Comparison of ENCODE assay signal across 14 cellular contexts in genomic region chr1:225422795-225423517, GRCh38. TPM values are rescaled to one million over a fixed set of nuclear protein-coding genes. Genes with fewer than 3 reads are reported as not detected.
DNase-seq lines count a peak whose midpoint lies in the region; ATAC-seq and TF ChIP-seq lines count a peak whose summit lies in the region.
"Had no signal": no experiment of that assay in that cellular context is flagged by ENCODE, and none has a peak within 500 bp of the region (broad histone marks: within the 10 kb centered on the region; RNA-seq: fewer than 3 reads in every experiment).

No MANE protein-coding gene starts in this region.

- WGBS in mammary epithelial cell (ENCODE audit: low coverage, missing lambda C conversion rate) = 89% methylated on average over 6 of the region's 7 CpGs
- WGBS in transverse colon (ENCODE audit: low coverage in 1 of 2), 2 donors = 38 to 39% methylated on average over 6 to 7 of the region's 7 CpGs

- H4K20me1 ChIP-seq in mammary epithelial cell (ENCODE audit: insufficient read depth, low read length) = peaks cover 1% of the 10 kb centered on the region
- H4K20me1 ChIP-seq in SU-DHL-6 (ENCODE audit: low read depth, low read length) = peaks cover 57% of the 10 kb centered on the region

- BruUV-seq in MCF 10A (replicated peaks; lab: Mats Ljungman, UMichigan) (no TSS peak), mammary epithelial cell (replicated peaks; lab: Mats Ljungman, UMichigan) (no TSS peak)

- H3K4me1 Mint-ChIP-seq in MCF 10A (ENCODE audit: insufficient read depth, unreplicated experiment) = peaks cover 48% of the 10 kb centered on the region
- H3K4me1 Mint-ChIP-seq in memory B cell = peaks cover 38% of the 10 kb centered on the region

- no peak overlapping the region for H3K9ac ChIP-seq in mammary epithelial cell (ENCODE audit: insufficient read depth, low read length)
- no peak overlapping the region for H3K9ac ChIP-seq in SU-DHL-6 (ENCODE audit: low read length)
- H3K9ac ChIP-seq: KMS-11 had no signal

- CTCF ChIA-PET in MCF 10A (lab: Yijun Ruan, JAX) = interaction anchor here (0.6 to 5.7 kb wide), 6 partner anchors 16 to 1064 kb away, joined by 3 to 48 read pairs (median 4); no protein-coding TSS in a partner anchor
- CTCF ChIA-PET in mammary epithelial cell (lab: Charles Lee; ENCODE audit: low non-redundant PET) = no interaction called here

- dilution Hi-C loops in mammary epithelial cell (cut with HindIII; ENCODE audit: low sequenced_read_pairs) = no loop called here

- no peak for ATAC-seq in memory B cell (ENCODE audit: low read depth)
- no peak for ATAC-seq in GM21737 (IDR thresholded peaks at IDR 0.05; ENCODE audit: unreplicated experiment)
- ATAC-seq: HCT116 had no signal

- no peak overlapping the region for H3K4me3 ChIP-seq in mammary epithelial cell (replicated peaks in 1 of 3; ENCODE audit: insufficient read depth in 1 of 3, low read depth in 2 of 3, low read length in 3 of 3)
- no peak overlapping the region for H3K4me3 ChIP-seq in SU-DHL-6 (ENCODE audit: insufficient read depth, low read length, poor library complexity, severe bottlenecking)
- peak overlapping the region in 1 of 4 donors; percentile 12 for H3K4me3 ChIP-seq in transverse colon
- no peak overlapping the region for H3K4me3 ChIP-seq in uterus
- H3K4me3 ChIP-seq: skin epidermis, vagina had no signal

- H3K36me3 Mint-ChIP-seq in MCF 10A (ENCODE audit: insufficient read depth, unreplicated experiment) = peaks cover 28% of the 10 kb centered on the region
- H3K36me3 Mint-ChIP-seq in memory B cell = peaks cover 16% of the 10 kb centered on the region

- no peaks in the 10 kb centered on the region for H3K27me3 ChIP-seq in mammary epithelial cell (ENCODE audit: insufficient read depth, low read length)
- H3K27me3 ChIP-seq in SU-DHL-6 (ENCODE audit: low read length) = no peaks in the 10 kb centered on the region
- H3K27me3 ChIP-seq in transverse colon = no peaks in the 10 kb centered on the region
- no peaks in the 10 kb centered on the region for H3K27me3 ChIP-seq in uterus
- H3K27me3 ChIP-seq: vagina had no signal

- TF ChIP-seq CTCF in MCF 10A (IDR thresholded peaks at IDR 0.05; ENCODE audit: unreplicated experiment) (no peak), mammary epithelial cell (conservative IDR thresholded peaks at IDR 0.05 in 1 of 2, IDR thresholded peaks at IDR 0.05 in 1 of 2; ENCODE audit: extremely low read depth in 1 of 2, insufficient read depth in 1 of 2, low read depth in 1 of 2, low read length in 2 of 2) (no peak), SU-DHL-6 (IDR thresholded peaks at IDR 0.05; ENCODE audit: insufficient read depth, low read length, poor library complexity, severe bottlenecking) (no peak), transverse colon (IDR thresholded peaks at IDR 0.05) (no peak), uterus (IDR thresholded peaks at IDR 0.05) (no peak)

- H3K4me1 ChIP-seq in mammary epithelial cell (ENCODE audit: insufficient read depth, low read length) (peaks cover 32% of the 10 kb centered on the region), transverse colon (peaks cover 28 to 66% (median 53%) of the 10 kb centered on the region in 4 donors), uterus (peaks cover 0 to 15% of the 10 kb centered on the region in 2 donors)

- H3K27ac Mint-ChIP-seq in MCF 10A (ENCODE audit: low read depth, unreplicated experiment) (peak overlapping the region; percentile 20), memory B cell (peak overlapping the region; percentile 56)

- TF ChIP-seq EP300 in transverse colon (IDR thresholded peaks at IDR 0.05; ENCODE audit: low read depth) = no peak

- H3K9me3 ChIP-seq in mammary epithelial cell (replicated peaks; ENCODE audit: insufficient read depth, low read length) (no peaks in the 10 kb centered on the region), SU-DHL-6 (ENCODE audit: insufficient read depth, low read length) (no peaks in the 10 kb centered on the region), transverse colon (no peaks in the 10 kb centered on the region), uterus (no peaks in the 10 kb centered on the region)
- H3K9me3 ChIP-seq: vagina had no signal

- POLR2A ChIA-PET in MCF 10A (lab: Yijun Ruan, JAX) = interaction anchor here (0.5 to 11.9 kb wide), 6 partner anchors 7 to 1932 kb away, joined by 3 to 611 read pairs (median 48); no protein-coding TSS in a partner anchor

- in situ Hi-C loops in mammary epithelial cell (cut with MboI; ENCODE audit: low sequenced_read_pairs in 2 of 2) (no loop called here), transverse colon (cut with MboI; ENCODE audit: low pct_ligation_motif_present in 1 of 4, low pct_unique_long_range_greater_than_20kb in 1 of 4, low sequenced_read_pairs in 3 of 4) (no loop called here)

- no peak overlapping the region for H2AFZ ChIP-seq in mammary epithelial cell (ENCODE audit: low read depth, low read length)
- no peak overlapping the region for H2AFZ ChIP-seq in SU-DHL-6 (ENCODE audit: low read depth, low read length, severe bottlenecking)

- no peak for TF ChIP-seq POLR2A in transverse colon (IDR thresholded peaks at IDR 0.05)
- no peak for TF ChIP-seq POLR2A in uterus (IDR thresholded peaks at IDR 0.05)

- H3K9me2 ChIP-seq in SU-DHL-6 (replicated peaks; ENCODE audit: insufficient read depth, low read length) = no peaks in the 10 kb centered on the region

- no peak overlapping the region for H3K27ac ChIP-seq in mammary epithelial cell (ENCODE audit: insufficient read depth, low read depth, low read length)
- H3K27ac ChIP-seq in SU-DHL-6 (ENCODE audit: low read depth, low read length) = no peak overlapping the region
- H3K27ac ChIP-seq in transverse colon = peak overlapping the region; percentile 94 to 99 (median 98)
- H3K27ac ChIP-seq in uterus = peak overlapping the region in 1 of 2 donors; percentile 22
- H3K27ac ChIP-seq: KMS-11, vagina had no signal

- no peak overlapping the region for H3K4me2 ChIP-seq in mammary epithelial cell (ENCODE audit: insufficient read depth, low read depth, low read length)
- peak overlapping the region; percentile 95 for H3K4me2 ChIP-seq in SU-DHL-6 (ENCODE audit: low read depth, low read length, poor library complexity, severe bottlenecking)
- H3K4me2 ChIP-seq: KMS-11 had no signal

- H3K36me3 ChIP-seq in mammary epithelial cell (ENCODE audit: insufficient read depth, low read length) (peaks cover 15% of the 10 kb centered on the region), SU-DHL-6 (ENCODE audit: low read length) (peaks cover 39% of the 10 kb centered on the region), transverse colon (peaks cover 0 to 22% (median 10%) of the 10 kb centered on the region in 4 donors), uterus (no peaks in the 10 kb centered on the region)

- H3K79me2 ChIP-seq in mammary epithelial cell (ENCODE audit: insufficient read depth, low read length) = peaks cover 91% of the 10 kb centered on the region
- H3K79me2 ChIP-seq in SU-DHL-6 (ENCODE audit: insufficient read depth, low read length) = peaks cover 98% of the 10 kb centered on the region

- DNase-seq in MCF 10A (ENCODE audit: unreplicated experiment) = no peak
- no peak for DNase-seq in mammary epithelial cell
- no peak for DNase-seq in memory B cell (ENCODE audit: low spot score in 2 of 2)
- DNase-seq in transverse colon = no peak
- no peak for DNase-seq in uterus
- DNase-seq in GF-D8 (lab: John Stamatoyannopoulos, UW) = no peak
- DNase-seq: activated CD4-positive, alpha-beta T cell treated with anti-CD3 and anti-CD28 coated beads for 1 hour; amniotic stem cell had no signal

- H3K4me3 Mint-ChIP-seq in MCF 10A (ENCODE audit: unreplicated experiment) (no peak overlapping the region), memory B cell (no peak overlapping the region)

- H3K27me3 Mint-ChIP-seq in MCF 10A (ENCODE audit: insufficient read depth, unreplicated experiment) (no peaks in the 10 kb centered on the region), memory B cell (no peaks in the 10 kb centered on the region)

- no peaks in the 10 kb centered on the region for H3K9me3 Mint-ChIP-seq in MCF 10A (ENCODE audit: unreplicated experiment)
- H3K9me3 Mint-ChIP-seq in memory B cell = no peaks in the 10 kb centered on the region

- peaks cover 8% of the 10 kb centered on the region; the same call in 1 of the 2 replicates for H3F3A ChIP-seq in SU-DHL-6 (ENCODE audit: insufficient read depth)

- intact Hi-C loops in MCF 10A (cut with micrococcal nuclease) (no loop called here), mammary epithelial cell (cut with micrococcal nuclease) (no loop called here), transverse colon (cut with DNase I; ENCODE audit: low total_unique reads) (no loop called here), uterus (cut with DNase I; ENCODE audit: low total_unique reads) (no loop called here)

RNA-seq across cellular contexts. Expression of gene LBR, which starts 4.9 kb away (rescaled TPM):
- total RNA-seq in MCF 10A (2022) (98.5 and 106 TPM in 2 replicates), mammary epithelial cell (10 to 100 TPM; 17.7 to 35.7 TPM), transverse colon (10 to 100 TPM; 48.6 to 97.9 (median 75.1) TPM), uterus (100 to 1,000 TPM in 2 of 4 donors, 10 to 100 TPM in 2; 55.1 to 178 (median 92.6) TPM)
- polyA plus RNA-seq in mammary epithelial cell = 16.1 TPM
- 54.8 TPM for polyA minus RNA-seq in mammary epithelial cell

Comparison
In these comparisons a context has a peak if more than half of its experiments do, and no peak if none do; other contexts are left out.
1. H3K27ac ChIP-seq: peak in transverse colon (4 of 4); none in mammary epithelial cell (single experiment) and SU-DHL-6 (single experiment).